34 cellular contexts compared by ENCODE assay signal in genomic region chr20:55792049-55792448, GRCh38.
"Had no signal": no experiment of that assay in that cellular context is flagged by ENCODE, and none has a peak within 500 bp of the region (broad histone marks: within the 10 kb centered on the region; RNA-seq: fewer than 3 reads in every experiment).

No MANE protein-coding gene starts in this region.

- H3K27me3 ChIP-seq: adrenal gland, ascending aorta, body of pancreas, brain microvascular endothelial cell, breast epithelium, cardiac muscle cell had no signal

- H3K4me1 ChIP-seq: adrenal gland, ascending aorta, body of pancreas, breast epithelium had no signal

- ATAC-seq: activated naive CD4-positive, alpha-beta T cell treated with anti-CD3 and anti-CD28 coated beads, Interleukin-2, amount 50 U/mL, for 72 hours; activated naive CD8-positive, alpha-beta T cell treated with anti-CD3 and anti-CD28 coated beads, Interleukin-2, amount 50 U/mL, for 24 hours; activated T-cell treated with anti-CD3 and anti-CD28 coated beads, Interleukin-2, amount 50 U/mL, for 4 hours; activated T-cell treated with anti-CD3 and anti-CD28 coated beads, Interleukin-2, amount 50 U/mL, for 72 hours; activated T-helper 17 cell treated with anti-CD3 and anti-CD28 coated beads, Interleukin-2, amount 50 U/mL, for 72 hours; body of pancreas had no signal

- DNase-seq: activated effector memory CD4-positive, alpha-beta T cell treated with anti-CD3 and anti-CD28 coated beads, Interleukin-2, amount 50 U/mL, for 16 hours; activated effector memory CD4-positive, alpha-beta T cell treated with Interleukin-2 at 50 U/mL for 16 hours; activated gamma-delta T cell; activated gamma-delta T cell treated with Interleukin-2 at 50 U/mL for 16 hours; activated naive CD4-positive, alpha-beta T cell; activated naive CD4-positive, alpha-beta T cell treated with anti-CD3 and anti-CD28 coated beads for 36 hours; activated naive CD4-positive, alpha-beta T cell treated with anti-CD3 and anti-CD28 coated beads, Interleukin-2, amount 10 ng/mL, durations not matched to agents 7 days and 5 days; activated naive CD4-positive, alpha-beta T cell treated with anti-CD3 and anti-CD28 coated beads, Interleukin-2, amount 50 U/mL, for 16 hours; activated naive CD4-positive, alpha-beta T cell treated with Interleukin-2 at 50 U/mL for 16 hours; activated naive CD8-positive, alpha-beta T cell treated with anti-CD3 and anti-CD28 coated beads for 36 hours; activated naive CD8-positive, alpha-beta T cell treated with anti-CD3 and anti-CD28 coated beads, Interleukin-2, amount 10 ng/mL, durations not matched to agents 7 days and 5 days; activated naive CD8-positive, alpha-beta T cell treated with anti-CD3 and anti-CD28 coated beads, Interleukin-2, amount 50 U/mL, for 24 hours; activated T-cell treated with anti-CD3 and anti-CD28 coated beads, Interleukin-2, amount 50 U/mL, for 1 hour; activated T-cell treated with anti-CD3 and anti-CD28 coated beads, Interleukin-2, amount 50 U/mL, for 24 hours; activated T-cell treated with anti-CD3 and anti-CD28 coated beads, Interleukin-2, amount 50 U/mL, for 4 hours; activated T-cell treated with anti-CD3 and anti-CD28 coated beads, Interleukin-2, amount 50 U/mL, for 48 hours; activated T-cell treated with anti-CD3 and anti-CD28 coated beads, Interleukin-2, amount 50 U/mL, for 72 hours; adrenal gland; amniotic stem cell; amygdala; anterior cingulate cortex; aorta; body of pancreas; brain microvascular endothelial cell; caudate nucleus; central memory CD4-positive, alpha-beta T cell; cerebellar nuclear complex had no signal

- FAIRE-seq: astrocyte, bronchial epithelial cell had no signal

- H3K4me3 ChIP-seq: adrenal gland, ascending aorta, body of pancreas, breast epithelium, cardiac muscle cell had no signal

- H3K27ac ChIP-seq: adrenal gland, ascending aorta, body of pancreas, brain microvascular endothelial cell, breast epithelium, cardiac muscle cell had no signal

- H3K36me3 ChIP-seq: adrenal gland, ascending aorta, brain microvascular endothelial cell, breast epithelium, cardiac muscle cell had no signal

- H3K9me3 ChIP-seq: adrenal gland, ascending aorta, body of pancreas, breast epithelium had no signal
